In genomic region chr16:56463153-56463552, GRCh38 we compare ENCODE assay signal across 8 cellular contexts.
"Had no signal": no experiment of that assay in that cellular context is flagged by ENCODE, and none has a peak within 500 bp of the region (broad histone marks: within the 10 kb centered on the region; RNA-seq: fewer than 3 reads in every experiment).

No MANE protein-coding gene starts in this region.

- ATAC-seq: GM12878 had no signal

- H3K4me3 ChIP-seq: GM12878 had no signal

- FAIRE-seq: G401.6, GM12878, GM12891, GM12892, GM18507, GM19239 had no signal

- DNase-seq: GDM1, GF-D8 had no signal
